ENCODE assay signal across 1 cellular context in the genomic region with DNA sequence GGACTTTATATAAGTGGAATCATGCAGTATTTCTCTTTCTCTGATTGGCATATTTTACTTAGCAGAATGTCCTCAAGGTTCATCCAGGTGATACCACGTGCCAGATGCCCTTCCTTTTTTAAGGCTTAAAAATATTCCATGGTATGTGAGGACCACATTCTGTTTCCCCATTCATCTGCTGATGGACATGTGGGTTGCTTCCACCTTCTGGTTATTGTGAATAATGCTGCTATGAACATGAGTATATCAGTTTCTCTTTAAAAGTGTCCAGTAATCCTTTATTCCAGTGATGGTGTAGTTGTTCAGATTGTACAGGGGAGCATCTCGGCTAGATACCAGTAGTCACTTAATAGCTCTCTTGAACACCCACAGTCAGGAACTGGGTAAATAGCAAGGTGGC.
TF ChIP-seq lines count a peak whose summit lies in the region.

No MANE protein-coding gene starts in this region.

TF ChIP-seq in IMR-90, 13 proteins besides CTCF, POLR2A, EP300 and RAD21 (continued from another document):
- TF ChIP-seq, protein P1, sequence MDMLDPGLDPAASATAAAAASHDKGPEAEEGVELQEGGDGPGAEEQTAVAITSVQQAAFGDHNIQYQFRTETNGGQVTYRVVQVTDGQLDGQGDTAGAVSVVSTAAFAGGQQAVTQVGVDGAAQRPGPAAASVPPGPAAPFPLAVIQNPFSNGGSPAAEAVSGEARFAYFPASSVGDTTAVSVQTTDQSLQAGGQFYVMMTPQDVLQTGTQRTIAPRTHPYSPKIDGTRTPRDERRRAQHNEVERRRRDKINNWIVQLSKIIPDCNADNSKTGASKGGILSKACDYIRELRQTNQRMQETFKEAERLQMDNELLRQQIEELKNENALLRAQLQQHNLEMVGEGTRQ (IDR thresholded peaks at IDR 0.05; ENCODE audit: low read depth, low read length): no peak
